Comparison of ENCODE assay signal across 23 cellular contexts in genomic region chr13:33556828-33557227, GRCh38.
"Had no signal": no experiment of that assay in that cellular context is flagged by ENCODE, and none has a peak within 500 bp of the region (broad histone marks: within the 10 kb centered on the region; RNA-seq: fewer than 3 reads in every experiment).

No MANE protein-coding gene starts in this region.

- H3K36me3 ChIP-seq: neutrophil, ovary, prostate gland, right atrium auricular region, tibial artery had no signal

- H3K4me3 ChIP-seq: ovary, prostate gland, right atrium auricular region, tibial artery had no signal

- H3K4me1 ChIP-seq: prostate gland had no signal

- H3K4me1 Mint-ChIP-seq: activated B cell treated with CpG ODN at 0.5 μM for 24 hours; activated naive CD4-positive, alpha-beta T cell treated with anti-CD3 and anti-CD28 coated beads, Interleukin-2, amount 50 U/mL, for 24 hours; T-helper 17 cell had no signal

- DNase-seq: activated B cell treated with CpG ODN at 0.5 μM for 24 hours; activated CD4-positive, alpha-beta memory T cell treated with anti-CD3 and anti-CD28 coated beads for 36 hours; activated CD4-positive, alpha-beta T cell treated with anti-CD3 and anti-CD28 coated beads for 4 hours; activated gamma-delta T cell treated with Interleukin-2 at 50 U/mL for 16 hours; aorta; caudate nucleus; effector CD8-positive, alpha-beta T cell; left ventricle myocardium superior; midbrain; ovary; stimulated activated CD4-positive, alpha-beta T cell treated with anti-CD3 and anti-CD28 coated beads, Interleukin-12 subunit alpha, Interleukin-12 subunit beta, amount 100 ng/mL, for 4 hours; stimulated activated naive CD8-positive, alpha-beta T cell treated with anti-CD3 and anti-CD28 coated beads, Interleukin-15, amount 100 ng/mL, for 72 hours; SW 1271; T-helper 17 cell; tibial artery had no signal

- H3K27ac ChIP-seq: neutrophil, ovary, prostate gland, right atrium auricular region, tibial artery had no signal

- H3K27me3 ChIP-seq: neutrophil, ovary, right atrium auricular region, tibial artery had no signal

- H3K4me3 Mint-ChIP-seq: activated B cell treated with CpG ODN at 0.5 μM for 24 hours; activated CD4-positive, alpha-beta memory T cell treated with anti-CD3 and anti-CD28 coated beads for 36 hours; activated naive CD4-positive, alpha-beta T cell treated with anti-CD3 and anti-CD28 coated beads, Interleukin-2, amount 50 U/mL, for 24 hours; activated T-helper 1 cell treated with anti-CD3 and anti-CD28 coated beads, Interleukin-12 subunit alpha, Interleukin-12 subunit beta, Interleukin-2, Interleukin-4 antibody, amounts not matched to agents 30 ng/mL and 10 ng/mL and 1 ng/mL, durations not matched to agents 14 hours and 24 hours and 36 hours; brain; dendritic cell treated with granulocyte-macrophage colony-stimulating factor and Interleukin-4, amounts not matched to agents 40 ng/mL and 50 ng/mL, for 4 days; natural killer cell treated with Interleukin-12 subunit alpha and Interleukin-12 subunit beta and Interleukin-15 and Interleukin-18, amount 100 ng/mL, for 72 hours; stimulated activated naive CD8-positive, alpha-beta T cell treated with anti-CD3 and anti-CD28 coated beads, Interleukin-15, amount 100 ng/mL, for 72 hours; T-helper 17 cell had no signal

- H3K9me3 ChIP-seq: neutrophil, ovary, prostate gland, right atrium auricular region, tibial artery had no signal

- ATAC-seq: left ventricle myocardium superior; natural killer cell treated with Interleukin-12 subunit alpha and Interleukin-12 subunit beta and Interleukin-15 and Interleukin-18, amount 100 ng/mL, for 72 hours; stimulated activated naive CD8-positive, alpha-beta T cell treated with anti-CD3 and anti-CD28 coated beads, Interleukin-15, amount 100 ng/mL, for 72 hours; T-helper 17 cell had no signal

- H3K27me3 Mint-ChIP-seq: activated B cell treated with CpG ODN at 0.5 μM for 24 hours; activated CD4-positive, alpha-beta memory T cell treated with anti-CD3 and anti-CD28 coated beads for 36 hours had no signal

- H3K36me3 Mint-ChIP-seq: activated CD4-positive, alpha-beta memory T cell treated with anti-CD3 and anti-CD28 coated beads for 36 hours; brain; natural killer cell treated with Interleukin-12 subunit alpha and Interleukin-12 subunit beta and Interleukin-15 and Interleukin-18, amount 100 ng/mL, for 72 hours had no signal

- H3K9me3 Mint-ChIP-seq: activated B cell treated with CpG ODN at 0.5 μM for 24 hours; activated CD4-positive, alpha-beta memory T cell treated with anti-CD3 and anti-CD28 coated beads for 36 hours; activated naive CD4-positive, alpha-beta T cell treated with anti-CD3 and anti-CD28 coated beads, Interleukin-2, amount 50 U/mL, for 24 hours; activated T-helper 1 cell treated with anti-CD3 and anti-CD28 coated beads, Interleukin-12 subunit alpha, Interleukin-12 subunit beta, Interleukin-2, Interleukin-4 antibody, amounts not matched to agents 30 ng/mL and 10 ng/mL and 1 ng/mL, durations not matched to agents 14 hours and 24 hours and 36 hours; dendritic cell treated with granulocyte-macrophage colony-stimulating factor and Interleukin-4, amounts not matched to agents 40 ng/mL and 50 ng/mL, for 4 days; natural killer cell treated with Interleukin-12 subunit alpha and Interleukin-12 subunit beta and Interleukin-15 and Interleukin-18, amount 100 ng/mL, for 72 hours; stimulated activated naive CD8-positive, alpha-beta T cell treated with anti-CD3 and anti-CD28 coated beads, Interleukin-15, amount 100 ng/mL, for 72 hours had no signal

- H3K27ac Mint-ChIP-seq: activated B cell treated with CpG ODN at 0.5 μM for 24 hours; activated CD4-positive, alpha-beta memory T cell treated with anti-CD3 and anti-CD28 coated beads for 36 hours; activated naive CD4-positive, alpha-beta T cell treated with anti-CD3 and anti-CD28 coated beads, Interleukin-2, amount 50 U/mL, for 24 hours; activated T-helper 1 cell treated with anti-CD3 and anti-CD28 coated beads, Interleukin-12 subunit alpha, Interleukin-12 subunit beta, Interleukin-2, Interleukin-4 antibody, amounts not matched to agents 30 ng/mL and 10 ng/mL and 1 ng/mL, durations not matched to agents 14 hours and 24 hours and 36 hours; brain; dendritic cell treated with granulocyte-macrophage colony-stimulating factor and Interleukin-4, amounts not matched to agents 40 ng/mL and 50 ng/mL, for 4 days; natural killer cell treated with Interleukin-12 subunit alpha and Interleukin-12 subunit beta and Interleukin-15 and Interleukin-18, amount 100 ng/mL, for 72 hours; stimulated activated naive CD8-positive, alpha-beta T cell treated with anti-CD3 and anti-CD28 coated beads, Interleukin-15, amount 100 ng/mL, for 72 hours; T-helper 17 cell had no signal
